In the genomic region with DNA sequence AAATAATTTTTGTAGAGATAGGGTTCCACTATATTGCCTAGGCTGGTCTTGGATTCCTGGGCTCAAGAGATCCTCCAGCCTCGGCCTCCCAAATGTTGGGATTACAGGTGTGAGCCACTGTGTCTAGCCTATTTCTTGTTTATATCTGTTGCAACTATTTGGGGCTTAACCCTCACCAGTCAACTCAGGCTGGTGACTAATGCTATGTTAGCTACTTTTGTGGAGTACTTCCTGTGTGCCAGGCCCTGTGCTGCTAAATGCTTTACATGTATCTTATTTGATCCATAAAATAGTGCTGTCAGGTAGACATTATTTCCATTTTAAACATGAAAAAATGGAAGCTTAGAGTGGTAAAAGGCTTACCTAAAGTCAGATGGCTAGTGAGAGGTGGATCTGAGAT, we compare ENCODE assay signal across 15 cellular contexts. TPM values are rescaled to one million over a fixed set of nuclear protein-coding genes. Genes with fewer than 3 reads are reported as not detected.
DNase-seq lines count a peak whose midpoint lies in the region; ATAC-seq and TF ChIP-seq lines count a peak whose summit lies in the region.
"Had no signal": no experiment of that assay in that cellular context is flagged by ENCODE, and none has a peak within 500 bp of the region (broad histone marks: within the 10 kb centered on the region; RNA-seq: fewer than 3 reads in every experiment).

No MANE protein-coding gene starts in this region.

- peaks cover 62% of the 10 kb centered on the region for H3K36me3 Mint-ChIP-seq in activated CD8-positive, alpha-beta memory T cell treated with anti-CD3 and anti-CD28 coated beads, Interleukin-2, amount 10 ng/mL, durations not matched to agents 7 days and 5 days
- H3K36me3 Mint-ChIP-seq in activated T-helper 17 cell treated with anti-CD3 and anti-CD28 coated beads, Interleukin-2, amount 50 U/mL, for 72 hours (ENCODE audit: low read depth) = peaks cover 49% of the 10 kb centered on the region
- H3K36me3 Mint-ChIP-seq in Calu3 (ENCODE audit: insufficient read depth, unreplicated experiment) = peaks cover 5% of the 10 kb centered on the region

- H3K27me3 ChIP-seq in OCI-LY1 (ENCODE audit: insufficient read depth, low read length) (no peaks in the 10 kb centered on the region), esophagus muscularis mucosa (no peaks in the 10 kb centered on the region)

- no peak for TF ChIP-seq EP300 in esophagus muscularis mucosa (IDR thresholded peaks at IDR 0.05)

- no peaks in the 10 kb centered on the region for H3F3A ChIP-seq in OCI-LY1 (ENCODE audit: insufficient read depth, low read length)

- intact Hi-C loops in esophagus muscularis mucosa (cut with DNase I) (no loop called here), Calu3 (cut with micrococcal nuclease; ENCODE audit: unreplicated experiment) (no loop called here)

- no peaks in the 10 kb centered on the region for H3K27me3 Mint-ChIP-seq in activated CD8-positive, alpha-beta memory T cell treated with anti-CD3 and anti-CD28 coated beads, Interleukin-2, amount 10 ng/mL, durations not matched to agents 7 days and 5 days
- H3K27me3 Mint-ChIP-seq in activated T-helper 17 cell treated with anti-CD3 and anti-CD28 coated beads, Interleukin-2, amount 50 U/mL, for 72 hours = no peaks in the 10 kb centered on the region
- no peaks in the 10 kb centered on the region for H3K27me3 Mint-ChIP-seq in Calu3 (ENCODE audit: unreplicated experiment)
- H3K27me3 Mint-ChIP-seq: B cell; CD4-positive, alpha-beta T cell had no signal

- WGBS in esophagus muscularis mucosa = 100% methylated on average over 1 of the region's 1 CpG

- TF ChIP-seq CTCF in OCI-LY1 (IDR thresholded peaks at IDR 0.05; ENCODE audit: low read length) (no peak), esophagus muscularis mucosa (IDR thresholded peaks at IDR 0.05) (no peak), Calu3 (IDR thresholded peaks at IDR 0.05; ENCODE audit: unreplicated experiment) (no peak)

- H3K4me1 ChIP-seq in OCI-LY1 (ENCODE audit: insufficient read depth, low read length, severe bottlenecking) (peaks cover 38% of the 10 kb centered on the region), esophagus muscularis mucosa (no peaks in the 10 kb centered on the region)

- H3K27ac ChIP-seq in OCI-LY1 (ENCODE audit: low read depth, low read length, poor library complexity, severe bottlenecking) (peak overlapping the region; percentile 8), esophagus muscularis mucosa (replicated peaks in 1 of 4) (no peak overlapping the region)
- H3K27ac ChIP-seq: GM23248 had no signal

- no peak overlapping the region for H2AFZ ChIP-seq in OCI-LY1 (ENCODE audit: low read length)
- H2AFZ ChIP-seq: GM23248 had no signal

- no peaks in the 10 kb centered on the region for H3K9me3 Mint-ChIP-seq in activated CD8-positive, alpha-beta memory T cell treated with anti-CD3 and anti-CD28 coated beads, Interleukin-2, amount 10 ng/mL, durations not matched to agents 7 days and 5 days (ENCODE audit: low read depth)
- H3K9me3 Mint-ChIP-seq in activated T-helper 17 cell treated with anti-CD3 and anti-CD28 coated beads, Interleukin-2, amount 50 U/mL, for 72 hours = no peaks in the 10 kb centered on the region
- no peaks in the 10 kb centered on the region for H3K9me3 Mint-ChIP-seq in Calu3 (ENCODE audit: low read depth, unreplicated experiment)
- H3K9me3 Mint-ChIP-seq: CD4-positive, alpha-beta T cell had no signal

- H3K4me3 Mint-ChIP-seq in activated CD8-positive, alpha-beta memory T cell treated with anti-CD3 and anti-CD28 coated beads, Interleukin-2, amount 10 ng/mL, durations not matched to agents 7 days and 5 days = no peak overlapping the region
- H3K4me3 Mint-ChIP-seq in activated T-helper 17 cell treated with anti-CD3 and anti-CD28 coated beads, Interleukin-2, amount 50 U/mL, for 72 hours = no peak overlapping the region
- no peak overlapping the region for H3K4me3 Mint-ChIP-seq in Calu3 (ENCODE audit: low read depth, unreplicated experiment)
- H3K4me3 Mint-ChIP-seq: B cell; CD4-positive, alpha-beta T cell had no signal

- H3K4me3 ChIP-seq in OCI-LY1 (ENCODE audit: low read depth, low read length, poor library complexity, severe bottlenecking) (no peak overlapping the region), esophagus muscularis mucosa (no peak overlapping the region)
- H3K4me3 ChIP-seq: GM23248 had no signal

- peaks cover 46% of the 10 kb centered on the region for H3K4me1 Mint-ChIP-seq in activated CD8-positive, alpha-beta memory T cell treated with anti-CD3 and anti-CD28 coated beads, Interleukin-2, amount 10 ng/mL, durations not matched to agents 7 days and 5 days
- peaks cover 25% of the 10 kb centered on the region for H3K4me1 Mint-ChIP-seq in activated T-helper 17 cell treated with anti-CD3 and anti-CD28 coated beads, Interleukin-2, amount 50 U/mL, for 72 hours
- no peaks in the 10 kb centered on the region for H3K4me1 Mint-ChIP-seq in Calu3 (ENCODE audit: low read depth, unreplicated experiment)

- H3K9me3 ChIP-seq in OCI-LY1 (ENCODE audit: low read length) = peaks cover 4% of the 10 kb centered on the region
- H3K9me3 ChIP-seq in esophagus muscularis mucosa = no peaks in the 10 kb centered on the region

- peak overlapping the region; percentile 75 for H3K27ac Mint-ChIP-seq in activated CD8-positive, alpha-beta memory T cell treated with anti-CD3 and anti-CD28 coated beads, Interleukin-2, amount 10 ng/mL, durations not matched to agents 7 days and 5 days
- peak overlapping the region; percentile 20 for H3K27ac Mint-ChIP-seq in activated T-helper 17 cell treated with anti-CD3 and anti-CD28 coated beads, Interleukin-2, amount 50 U/mL, for 72 hours
- no peak overlapping the region for H3K27ac Mint-ChIP-seq in Calu3 (ENCODE audit: unreplicated experiment)
- H3K27ac Mint-ChIP-seq: B cell; CD4-positive, alpha-beta T cell had no signal

- H3K9me2 ChIP-seq in OCI-LY1 (ENCODE audit: low read depth, low read length) = no peaks in the 10 kb centered on the region

- no TSS peak for BruUV-seq in Calu3 (replicated peaks; lab: Mats Ljungman, UMichigan)

- no peak overlapping the region for H3K9ac ChIP-seq in OCI-LY1 (ENCODE audit: low read length)
- H3K9ac ChIP-seq: GM23248 had no signal

- H3K79me2 ChIP-seq in OCI-LY1 (ENCODE audit: insufficient read depth, low read length) = no peaks in the 10 kb centered on the region

- no peak overlapping the region for H3K4me2 ChIP-seq in OCI-LY1 (ENCODE audit: low read length)

- peak; percentile 72 for ATAC-seq in activated CD8-positive, alpha-beta memory T cell treated with anti-CD3 and anti-CD28 coated beads, Interleukin-2, amount 10 ng/mL, durations not matched to agents 7 days and 5 days
- ATAC-seq in activated T-helper 17 cell treated with anti-CD3 and anti-CD28 coated beads, Interleukin-2, amount 50 U/mL, for 72 hours (replicated peaks) = peak; percentile 76

- no peak for TF ChIP-seq POLR2A in esophagus muscularis mucosa (IDR thresholded peaks at IDR 0.05; ENCODE audit: low read depth)

- DNase-seq in activated CD8-positive, alpha-beta memory T cell treated with anti-CD3 and anti-CD28 coated beads, Interleukin-2, amount 10 ng/mL, durations not matched to agents 7 days and 5 days = peak; percentile 52
- no peak for DNase-seq in activated CD8-positive, alpha-beta memory T cell treated with anti-CD3 and anti-CD28 coated beads for 24 hours
- peak; percentile 26 for DNase-seq in esophagus muscularis mucosa (ENCODE audit: extremely low spot score)
- DNase-seq in NCI-H1048 (lab: John Stamatoyannopoulos, UW) = no peak
- DNase-seq in Calu3 = no peak
- DNase-seq: C1 segment of cervical spinal cord; CD4-positive, alpha-beta T cell; DMS153; DMS79 treated with DMSO at 0.1 percent for 48 hours; EL; GM23248; H7 had no signal

- no peaks in the 10 kb centered on the region for H4K20me1 ChIP-seq in OCI-LY1 (ENCODE audit: insufficient read depth, low read length)

- H3K36me3 ChIP-seq in OCI-LY1 (ENCODE audit: insufficient read depth, low read length) (peaks cover 21% of the 10 kb centered on the region), esophagus muscularis mucosa (peaks cover 0 to 12% (median 0%) of the 10 kb centered on the region in 4 donors)

- CTCF ChIA-PET in activated CD8-positive, alpha-beta memory T cell treated with anti-CD3 and anti-CD28 coated beads, Interleukin-2, amount 10 ng/mL, durations not matched to agents 7 days and 5 days (lab: Charles Lee) = interaction anchor here (1.0 to 5.1 kb wide), 6 partner anchors 13 to 73 kb away, joined by 3 to 23 read pairs (median 3); partner anchors contain the start of gene CEACAM1
- CTCF ChIA-PET in Calu3 (lab: Charles Lee) = no interaction called here

RNA-seq across cellular contexts. Expression of gene CEACAM1, which starts 13.8 kb away (rescaled TPM):
- total RNA-seq in activated CD8-positive, alpha-beta memory T cell treated with anti-CD3 and anti-CD28 coated beads, Interleukin-2, amount 10 ng/mL, durations not matched to agents 7 days and 5 days = 10 to 100 TPM; 30.0 to 37.0 TPM
- 10 to 100 TPM; 20.5 to 24.2 TPM for total RNA-seq in activated T-helper 17 cell treated with anti-CD3 and anti-CD28 coated beads, Interleukin-2, amount 50 U/mL, for 72 hours
- 1 to 10 TPM; 1.2 to 3.1 (median 1.7) TPM for total RNA-seq in esophagus muscularis mucosa
- 132 and 159 TPM in 2 replicates for total RNA-seq in Calu3 (2022)
- total RNA-seq: GM23248 had no signal

Comparison
In these comparisons a context has a peak if more than half of its experiments do, and no peak if none do; other contexts are left out.
1. DNase-seq: peak in activated CD8-positive, alpha-beta memory T cell treated with anti-CD3 and anti-CD28 coated beads, Interleukin-2, amount 10 ng/mL, durations not matched to agents 7 days and 5 days (single experiment) and esophagus muscularis mucosa (single experiment); none in activated CD8-positive, alpha-beta memory T cell treated with anti-CD3 and anti-CD28 coated beads for 24 hours (single experiment), NCI-H1048 (single experiment) and Calu3 (single experiment).
2. RNA of gene CEACAM1, which starts 13.8 kb away (total RNA-seq): 132 to 159 TPM in Calu3, 30.0 to 37.0 TPM in activated CD8-positive, alpha-beta memory T cell treated with anti-CD3 and anti-CD28 coated beads, Interleukin-2, amount 10 ng/mL, durations not matched to agents 7 days and 5 days and 20.5 to 24.2 TPM in activated T-helper 17 cell treated with anti-CD3 and anti-CD28 coated beads, Interleukin-2, amount 50 U/mL, for 72 hours; 1.2 to 3.1 TPM in esophagus muscularis mucosa; every median in the first group is over 4 times any median in the second.